1 cellular context compared by ENCODE assay signal in genomic region chr10:43420369-43421200, GRCh38.
TF ChIP-seq lines count a peak whose summit lies in the region.

No MANE protein-coding gene starts in this region.

TF ChIP-seq in K562, 482 proteins besides CTCF, POLR2A, EP300 and RAD21 (continued from another document and continues in another):
- 0 out of 2 replicates have a peak, but pooled peaks have one; percentile 4 for TF ChIP-seq PKNOX1 (IDR thresholded peaks at IDR 0.05)
- TF ChIP-seq PCBP2 (IDR thresholded peaks at IDR 0.05; ENCODE audit: low read depth, low read length, poor library complexity, severe bottlenecking): no peak
- TF ChIP-seq, protein P1, sequence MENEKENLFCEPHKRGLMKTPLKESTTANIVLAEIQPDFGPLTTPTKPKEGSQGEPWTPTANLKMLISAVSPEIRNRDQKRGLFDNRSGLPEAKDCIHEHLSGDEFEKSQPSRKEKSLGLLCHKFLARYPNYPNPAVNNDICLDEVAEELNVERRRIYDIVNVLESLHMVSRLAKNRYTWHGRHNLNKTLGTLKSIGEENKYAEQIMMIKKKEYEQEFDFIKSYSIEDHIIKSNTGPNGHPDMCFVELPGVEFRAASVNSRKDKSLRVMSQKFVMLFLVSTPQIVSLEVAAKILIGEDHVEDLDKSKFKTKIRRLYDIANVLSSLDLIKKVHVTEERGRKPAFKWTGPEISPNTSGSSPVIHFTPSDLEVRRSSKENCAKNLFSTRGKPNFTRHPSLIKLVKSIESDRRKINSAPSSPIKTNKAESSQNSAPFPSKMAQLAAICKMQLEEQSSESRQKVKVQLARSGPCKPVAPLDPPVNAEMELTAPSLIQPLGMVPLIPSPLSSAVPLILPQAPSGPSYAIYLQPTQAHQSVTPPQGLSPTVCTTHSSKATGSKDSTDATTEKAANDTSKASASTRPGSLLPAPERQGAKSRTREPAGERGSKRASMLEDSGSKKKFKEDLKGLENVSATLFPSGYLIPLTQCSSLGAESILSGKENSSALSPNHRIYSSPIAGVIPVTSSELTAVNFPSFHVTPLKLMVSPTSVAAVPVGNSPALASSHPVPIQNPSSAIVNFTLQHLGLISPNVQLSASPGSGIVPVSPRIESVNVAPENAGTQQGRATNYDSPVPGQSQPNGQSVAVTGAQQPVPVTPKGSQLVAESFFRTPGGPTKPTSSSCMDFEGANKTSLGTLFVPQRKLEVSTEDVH (IDR thresholded peaks at IDR 0.05; ENCODE audit: low read depth, partially characterized antibody): no peak
- TF ChIP-seq GATA2 (CRISPR knock-in tag; IDR thresholded peaks at IDR 0.05): no peak
- TF ChIP-seq STAG1 (CRISPR knock-in tag; IDR thresholded peaks at IDR 0.05; ENCODE audit: borderline replicate concordance): no peak
- no peak for TF ChIP-seq KLF13 (tag; IDR thresholded peaks at IDR 0.05; ENCODE audit: borderline replicate concordance, low read depth)
- no peak for TF ChIP-seq RUNX1 (IDR thresholded peaks at IDR 0.05; ENCODE audit: low read depth)
- no peak for TF ChIP-seq ZBTB33 (CRISPR knock-in tag; IDR thresholded peaks at IDR 0.05)
- peak; percentile 44; the same call in 1 of the 2 replicates for TF ChIP-seq NCOR1 (IDR thresholded peaks at IDR 0.05)
- TF ChIP-seq TBL1XR1 (IDR thresholded peaks at IDR 0.05; ENCODE audit: low read length in 2 of 2): no peak
- TF ChIP-seq KLF1 (tag; IDR thresholded peaks at IDR 0.05): no peak
- no peak for TF ChIP-seq RFX7 (CRISPR knock-in tag; IDR thresholded peaks at IDR 0.05)
- TF ChIP-seq ZFX (CRISPR knock-in tag; IDR thresholded peaks at IDR 0.05): peak; percentile 61
- TF ChIP-seq RBM17 (IDR thresholded peaks at IDR 0.05; ENCODE audit: borderline replicate concordance, low read depth, low read length): no peak
- TF ChIP-seq, protein P2, sequence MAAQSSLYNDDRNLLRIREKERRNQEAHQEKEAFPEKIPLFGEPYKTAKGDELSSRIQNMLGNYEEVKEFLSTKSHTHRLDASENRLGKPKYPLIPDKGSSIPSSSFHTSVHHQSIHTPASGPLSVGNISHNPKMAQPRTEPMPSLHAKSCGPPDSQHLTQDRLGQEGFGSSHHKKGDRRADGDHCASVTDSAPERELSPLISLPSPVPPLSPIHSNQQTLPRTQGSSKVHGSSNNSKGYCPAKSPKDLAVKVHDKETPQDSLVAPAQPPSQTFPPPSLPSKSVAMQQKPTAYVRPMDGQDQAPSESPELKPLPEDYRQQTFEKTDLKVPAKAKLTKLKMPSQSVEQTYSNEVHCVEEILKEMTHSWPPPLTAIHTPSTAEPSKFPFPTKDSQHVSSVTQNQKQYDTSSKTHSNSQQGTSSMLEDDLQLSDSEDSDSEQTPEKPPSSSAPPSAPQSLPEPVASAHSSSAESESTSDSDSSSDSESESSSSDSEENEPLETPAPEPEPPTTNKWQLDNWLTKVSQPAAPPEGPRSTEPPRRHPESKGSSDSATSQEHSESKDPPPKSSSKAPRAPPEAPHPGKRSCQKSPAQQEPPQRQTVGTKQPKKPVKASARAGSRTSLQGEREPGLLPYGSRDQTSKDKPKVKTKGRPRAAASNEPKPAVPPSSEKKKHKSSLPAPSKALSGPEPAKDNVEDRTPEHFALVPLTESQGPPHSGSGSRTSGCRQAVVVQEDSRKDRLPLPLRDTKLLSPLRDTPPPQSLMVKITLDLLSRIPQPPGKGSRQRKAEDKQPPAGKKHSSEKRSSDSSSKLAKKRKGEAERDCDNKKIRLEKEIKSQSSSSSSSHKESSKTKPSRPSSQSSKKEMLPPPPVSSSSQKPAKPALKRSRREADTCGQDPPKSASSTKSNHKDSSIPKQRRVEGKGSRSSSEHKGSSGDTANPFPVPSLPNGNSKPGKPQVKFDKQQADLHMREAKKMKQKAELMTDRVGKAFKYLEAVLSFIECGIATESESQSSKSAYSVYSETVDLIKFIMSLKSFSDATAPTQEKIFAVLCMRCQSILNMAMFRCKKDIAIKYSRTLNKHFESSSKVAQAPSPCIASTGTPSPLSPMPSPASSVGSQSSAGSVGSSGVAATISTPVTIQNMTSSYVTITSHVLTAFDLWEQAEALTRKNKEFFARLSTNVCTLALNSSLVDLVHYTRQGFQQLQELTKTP (IDR thresholded peaks at IDR 0.05; ENCODE audit: low read depth in 1 of 2, partially characterized antibody in 2 of 2): peak in 1 of 2 experiments; percentile 58
- TF ChIP-seq ZNF699 (CRISPR knock-in tag; IDR thresholded peaks at IDR 0.05; ENCODE audit: insufficient replicate concordance): no peak
- TF ChIP-seq ZNF830 (CRISPR knock-in tag; IDR thresholded peaks at IDR 0.05): no peak
- TF ChIP-seq TAF15 (IDR thresholded peaks at IDR 0.05; ENCODE audit: low read depth, low read length): no peak
- TF ChIP-seq ZC3H8 (IDR thresholded peaks at IDR 0.05): no peak
- 0 out of 2 replicates have a peak, but pooled peaks have one; percentile 19 for TF ChIP-seq ZNF24 (IDR thresholded peaks at IDR 0.05)
- no peak for TF ChIP-seq BRD4 (IDR thresholded peaks at IDR 0.05)
- no peak for TF ChIP-seq SIRT6 (IDR thresholded peaks at IDR 0.05; ENCODE audit: low read depth, low read length)
- no peak for TF ChIP-seq ZNF12 (CRISPR knock-in tag; IDR thresholded peaks at IDR 0.05)
- TF ChIP-seq, protein P3, sequence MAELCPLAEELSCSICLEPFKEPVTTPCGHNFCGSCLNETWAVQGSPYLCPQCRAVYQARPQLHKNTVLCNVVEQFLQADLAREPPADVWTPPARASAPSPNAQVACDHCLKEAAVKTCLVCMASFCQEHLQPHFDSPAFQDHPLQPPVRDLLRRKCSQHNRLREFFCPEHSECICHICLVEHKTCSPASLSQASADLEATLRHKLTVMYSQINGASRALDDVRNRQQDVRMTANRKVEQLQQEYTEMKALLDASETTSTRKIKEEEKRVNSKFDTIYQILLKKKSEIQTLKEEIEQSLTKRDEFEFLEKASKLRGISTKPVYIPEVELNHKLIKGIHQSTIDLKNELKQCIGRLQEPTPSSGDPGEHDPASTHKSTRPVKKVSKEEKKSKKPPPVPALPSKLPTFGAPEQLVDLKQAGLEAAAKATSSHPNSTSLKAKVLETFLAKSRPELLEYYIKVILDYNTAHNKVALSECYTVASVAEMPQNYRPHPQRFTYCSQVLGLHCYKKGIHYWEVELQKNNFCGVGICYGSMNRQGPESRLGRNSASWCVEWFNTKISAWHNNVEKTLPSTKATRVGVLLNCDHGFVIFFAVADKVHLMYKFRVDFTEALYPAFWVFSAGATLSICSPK (IDR thresholded peaks at IDR 0.05; ENCODE audit: borderline replicate concordance): no peak
- TF ChIP-seq PPARD (CRISPR knock-in tag; IDR thresholded peaks at IDR 0.05): no peak
- no peak for TF ChIP-seq BRF1 (IDR thresholded peaks at IDR 0.05; ENCODE audit: borderline replicate concordance, extremely low read depth, insufficient read length)
- no peak for TF ChIP-seq ZNF347 (CRISPR knock-in tag; IDR thresholded peaks at IDR 0.05; ENCODE audit: low read depth)
- no peak for TF ChIP-seq TEAD1 (CRISPR knock-in tag; IDR thresholded peaks at IDR 0.05)
- no peak for TF ChIP-seq POLR3G (IDR thresholded peaks at IDR 0.05; ENCODE audit: extremely low read depth, insufficient read length, insufficient replicate concordance)
- no peak; the same call in 1 of the 2 replicates for TF ChIP-seq CBX5 (IDR thresholded peaks at IDR 0.05; ENCODE audit: borderline replicate concordance, low read depth)
- TF ChIP-seq MAFK (IDR thresholded peaks at IDR 0.05; ENCODE audit: low read length): peak; percentile 29; the same call in 1 of the 2 replicates
- no peak for TF ChIP-seq PTBP1 (IDR thresholded peaks at IDR 0.05; ENCODE audit: low read depth, low read length)
- no peak for TF ChIP-seq SLC30A9 (CRISPR knock-in tag; IDR thresholded peaks at IDR 0.05)
- TF ChIP-seq SAP30 (IDR thresholded peaks at IDR 0.05; ENCODE audit: borderline replicate concordance, insufficient read depth, low read depth, low read length, poor library complexity, severe bottlenecking): no peak
- TF ChIP-seq GTF2F1 (IDR thresholded peaks at IDR 0.05; ENCODE audit: low read depth, low read length): no peak
- peak; percentile 99 for TF ChIP-seq CEBPB (tag; IDR thresholded peaks at IDR 0.05)
- no peak for TF ChIP-seq SMARCA5 (IDR thresholded peaks at IDR 0.05)
- TF ChIP-seq ZNF318 (IDR thresholded peaks at IDR 0.05; ENCODE audit: borderline replicate concordance in 1 of 2, low read depth in 1 of 2): peak in 1 of 2 experiments; percentile 61; a peak in 1 of 4 replicates
- TF ChIP-seq SPI1 (IDR thresholded peaks at IDR 0.05; ENCODE audit: borderline replicate concordance, low read depth, low read length): no peak
- no peak for TF ChIP-seq SIN3A (IDR thresholded peaks at IDR 0.05; ENCODE audit: borderline replicate concordance in 2 of 2, control insufficient read depth in 1 of 2, low read depth in 2 of 2, low read length in 2 of 2)
- peak; percentile 80 for TF ChIP-seq NCOA1 (IDR thresholded peaks at IDR 0.05; ENCODE audit: low read depth)
- TF ChIP-seq ZNF764 (CRISPR knock-in tag; IDR thresholded peaks at IDR 0.05; ENCODE audit: low read depth): no peak
- TF ChIP-seq CSDE1 (IDR thresholded peaks at IDR 0.05): no peak
- peak; percentile 80 for TF ChIP-seq CXXC5 (CRISPR knock-in tag; IDR thresholded peaks at IDR 0.05)
- no peak for TF ChIP-seq MTA2 (IDR thresholded peaks at IDR 0.05; ENCODE audit: low read depth)
- TF ChIP-seq ZKSCAN1 (IDR thresholded peaks at IDR 0.05; ENCODE audit: low read depth, low read length): no peak
